ENCODE assay signal across 18 cellular contexts in genomic region chr16:4025428-4025827, GRCh38.
DNase-seq lines count a peak whose midpoint lies in the region; ATAC-seq and TF ChIP-seq lines count a peak whose summit lies in the region.
"Had no signal": no experiment of that assay in that cellular context is flagged by ENCODE, and none has a peak within 500 bp of the region (broad histone marks: within the 10 kb centered on the region; RNA-seq: fewer than 3 reads in every experiment).

No MANE protein-coding gene starts in this region.

- DNase-seq in heart left ventricle (peak in 3 of 5 donors; percentile 20 to 47 (median 45)), Right ventricle myocardium superior (no peak), natural killer cell (no peak), lower lobe of right lung (no peak), DMS153 treated with DMSO at 0.1 percent for 48 hours (lab: John Stamatoyannopoulos, UW; ENCODE audit: unreplicated experiment) (no peak), mesothelial cell of epicardium (ENCODE audit: low spot score in 2 of 2, unreplicated experiment in 2 of 2) (no peak)
- no peak for DNase-seq in natural killer cell treated with Interleukin-12 subunit alpha and Interleukin-12 subunit beta and Interleukin-15 and Interleukin-18, amount 100 ng/mL, for 72 hours (ENCODE audit: low spot score)
- DNase-seq in stimulated activated CD4-positive, alpha-beta T cell treated with anti-CD3 and anti-CD28 coated beads, Interleukin-4, amount 100 ng/mL, for 24 hours = no peak
- DNase-seq: 8988T; CD4-positive, alpha-beta memory T cell; DMS153; DMS79 treated with DMSO at 0.1 percent for 48 hours; GF-D8; GOT3 had no signal

- H3K4me3 ChIP-seq in heart left ventricle (no peak overlapping the region), lower lobe of right lung (no peak overlapping the region)
- H3K4me3 ChIP-seq: BLaER1, HAP-1 had no signal

- no peaks in the 10 kb centered on the region for H3K36me3 Mint-ChIP-seq in natural killer cell
- no peaks in the 10 kb centered on the region for H3K36me3 Mint-ChIP-seq in natural killer cell treated with Interleukin-12 subunit alpha and Interleukin-12 subunit beta and Interleukin-15 and Interleukin-18, amount 100 ng/mL, for 72 hours
- H3K36me3 Mint-ChIP-seq in mesothelial cell of epicardium = peaks cover 3% of the 10 kb centered on the region

- TF ChIP-seq CTCF in heart left ventricle (IDR thresholded peaks at IDR 0.05) (no peak), natural killer cell (IDR thresholded peaks at IDR 0.05) (no peak), lower lobe of right lung (IDR thresholded peaks at IDR 0.05) (peak; percentile 12), mesothelial cell of epicardium (IDR thresholded peaks at IDR 0.05; ENCODE audit: unreplicated experiment) (no peak)

- H3K27me3 ChIP-seq in heart left ventricle (no peaks in the 10 kb centered on the region), lower lobe of right lung (ENCODE audit: low read depth) (no peaks in the 10 kb centered on the region)
- H3K27me3 ChIP-seq: BLaER1 had no signal

- no peaks in the 10 kb centered on the region for H3K9me3 ChIP-seq in heart left ventricle
- no peaks in the 10 kb centered on the region for H3K9me3 ChIP-seq in lower lobe of right lung
- H3K9me3 ChIP-seq: HAP-1 had no signal

- peak; percentile 36 to 81 (median 52) for ATAC-seq in heart left ventricle
- ATAC-seq in Right ventricle myocardium superior (ENCODE audit: poor library complexity) = no peak
- no peak for ATAC-seq in natural killer cell
- ATAC-seq in natural killer cell treated with Interleukin-12 subunit alpha and Interleukin-12 subunit beta and Interleukin-15 and Interleukin-18, amount 100 ng/mL, for 72 hours = no peak
- peak in 1 of 2 donors; percentile 52 for ATAC-seq in lower lobe of right lung
- ATAC-seq: HepG2 had no signal

- H3K27ac ChIP-seq in heart left ventricle (no peak overlapping the region), lower lobe of right lung (no peak overlapping the region)

- peaks cover 0 to 2% (median 0%) of the 10 kb centered on the region in 9 donors for H3K36me3 ChIP-seq in heart left ventricle
- no peaks in the 10 kb centered on the region for H3K36me3 ChIP-seq in lower lobe of right lung
- H3K36me3 ChIP-seq: HAP-1 had no signal

- TF ChIP-seq POLR2A in heart left ventricle (IDR thresholded peaks at IDR 0.05) = no peak

- H3K27ac Mint-ChIP-seq in natural killer cell = peak overlapping the region; percentile 9 to 65
- peak overlapping the region in 1 of 2 donors; percentile 64 for H3K27ac Mint-ChIP-seq in natural killer cell treated with Interleukin-12 subunit alpha and Interleukin-12 subunit beta and Interleukin-15 and Interleukin-18, amount 100 ng/mL, for 72 hours
- H3K27ac Mint-ChIP-seq in mesothelial cell of epicardium = no peak overlapping the region

- 63 to 78% (median 74%) methylated on average over 13 to 14 of the region's 14 CpGs for WGBS in heart left ventricle, 4 donors

- H3K4me1 ChIP-seq in heart left ventricle (peaks cover 0 to 11% (median 0%) of the 10 kb centered on the region in 12 donors), lower lobe of right lung (peaks cover 24% of the 10 kb centered on the region)
- H3K4me1 ChIP-seq: HAP-1 had no signal

- H3K27me3 Mint-ChIP-seq in natural killer cell (ENCODE audit: low read depth in 2 of 2) (no peaks in the 10 kb centered on the region), mesothelial cell of epicardium (ENCODE audit: low read depth) (no peaks in the 10 kb centered on the region)
- no peaks in the 10 kb centered on the region for H3K27me3 Mint-ChIP-seq in natural killer cell treated with Interleukin-12 subunit alpha and Interleukin-12 subunit beta and Interleukin-15 and Interleukin-18, amount 100 ng/mL, for 72 hours
- H3K27me3 Mint-ChIP-seq: CD4-positive, alpha-beta memory T cell had no signal

- intact Hi-C loops in heart left ventricle (cut with DNase I) = no loop called here
- intact Hi-C loops in Right ventricle myocardium superior (cut with DNase I) = no loop called here
- intact Hi-C loops in natural killer cell (cut with micrococcal nuclease) = no loop called here
- intact Hi-C loops in lower lobe of right lung (cut with DNase I) = no loop called here

- H3K9me3 Mint-ChIP-seq in natural killer cell = no peaks in the 10 kb centered on the region
- H3K9me3 Mint-ChIP-seq in natural killer cell treated with Interleukin-12 subunit alpha and Interleukin-12 subunit beta and Interleukin-15 and Interleukin-18, amount 100 ng/mL, for 72 hours = no peaks in the 10 kb centered on the region
- peaks cover 9% of the 10 kb centered on the region for H3K9me3 Mint-ChIP-seq in mesothelial cell of epicardium

- H3K4me1 Mint-ChIP-seq in natural killer cell (peaks cover 32 to 37% of the 10 kb centered on the region in 2 donors), mesothelial cell of epicardium (no peaks in the 10 kb centered on the region)
- H3K4me1 Mint-ChIP-seq in natural killer cell treated with Interleukin-12 subunit alpha and Interleukin-12 subunit beta and Interleukin-15 and Interleukin-18, amount 100 ng/mL, for 72 hours (ENCODE audit: low read depth in 2 of 2) = peaks cover 20 to 41% of the 10 kb centered on the region in 2 donors

- H3K4me3 Mint-ChIP-seq in natural killer cell = no peak overlapping the region
- H3K4me3 Mint-ChIP-seq in natural killer cell treated with Interleukin-12 subunit alpha and Interleukin-12 subunit beta and Interleukin-15 and Interleukin-18, amount 100 ng/mL, for 72 hours = no peak overlapping the region
- H3K4me3 Mint-ChIP-seq in mesothelial cell of epicardium = no peak overlapping the region
- H3K4me3 Mint-ChIP-seq: CD14-positive monocyte; CD4-positive, alpha-beta memory T cell had no signal

Comparison
In these comparisons a context has a peak if more than half of its experiments do, and no peak if none do; other contexts are left out.
1. ATAC-seq: peak in heart left ventricle (4 of 4); none in Right ventricle myocardium superior (single experiment), natural killer cell (0 of 3) and natural killer cell treated with Interleukin-12 subunit alpha and Interleukin-12 subunit beta and Interleukin-15 and Interleukin-18, amount 100 ng/mL, for 72 hours (0 of 2).
2. DNase-seq: peak in heart left ventricle (3 of 5); none in Right ventricle myocardium superior (single experiment), natural killer cell (single experiment), natural killer cell treated with Interleukin-12 subunit alpha and Interleukin-12 subunit beta and Interleukin-15 and Interleukin-18, amount 100 ng/mL, for 72 hours (single experiment), lower lobe of right lung (single experiment), DMS153 treated with DMSO at 0.1 percent for 48 hours (single experiment), stimulated activated CD4-positive, alpha-beta T cell treated with anti-CD3 and anti-CD28 coated beads, Interleukin-4, amount 100 ng/mL, for 24 hours (single experiment) and mesothelial cell of epicardium (0 of 2).